In the genomic region with DNA sequence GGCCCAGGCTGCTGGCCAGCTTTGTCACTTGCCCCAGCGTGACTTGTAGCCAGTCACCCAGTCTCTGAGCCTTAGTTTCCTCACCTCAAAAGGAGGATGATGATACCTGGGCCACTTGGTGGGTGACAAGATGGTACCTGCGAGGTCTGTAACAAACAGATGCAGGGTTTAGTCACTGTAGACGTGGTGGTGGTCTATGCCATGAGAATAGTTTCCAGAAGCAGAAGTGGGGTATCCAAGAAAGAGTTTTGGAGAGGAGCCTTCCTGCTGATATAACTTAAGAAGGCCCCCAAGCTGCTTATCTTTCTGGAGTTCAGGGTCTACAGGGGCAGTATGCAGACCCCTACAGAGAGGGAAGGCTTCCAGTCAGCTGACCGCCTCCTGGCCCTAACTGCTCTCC, we compare ENCODE assay signal across 16 cellular contexts. TPM values are rescaled to one million over a fixed set of nuclear protein-coding genes. Genes with fewer than 3 reads are reported as not detected.
"Had no signal": no experiment of that assay in that cellular context is flagged by ENCODE, and none has a peak within 500 bp of the region (broad histone marks: within the 10 kb centered on the region; RNA-seq: fewer than 3 reads in every experiment).

No MANE protein-coding gene starts in this region.

- H3K4me3 ChIP-seq: heart right ventricle, suprapubic skin had no signal

- ATAC-seq: heart right ventricle; stimulated activated naive CD8-positive, alpha-beta T cell treated with anti-CD3 and anti-CD28 coated beads, Interleukin-15, Interleukin-2, amounts not matched to agents 100 U/mL and 50 U/mL, for 24 hours had no signal

- H3K27ac ChIP-seq: heart right ventricle, suprapubic skin, WERI-Rb-1 had no signal

- H3K36me3 ChIP-seq: heart right ventricle, suprapubic skin, WERI-Rb-1 had no signal

- DNase-seq: activated CD4-positive, alpha-beta T cell treated with anti-CD3 and anti-CD28 coated beads, Interleukin-2, amount 50 U/mL, for 48 hours; activated T-cell treated with anti-CD3 and anti-CD28 coated beads for 4 hours; heart right ventricle; mesendoderm; nucleus accumbens; stimulated activated CD4-positive, alpha-beta T cell treated with anti-CD3 and anti-CD28 coated beads, Interleukin-12 subunit alpha, Interleukin-12 subunit beta, amount 100 ng/mL, for 4 hours; stimulated activated CD4-positive, alpha-beta T cell treated with anti-CD3 and anti-CD28 coated beads, Interleukin-1b, Interleukin-23, amount 100 ng/mL, for 48 hours; stimulated activated naive CD8-positive, alpha-beta T cell treated with anti-CD3 and anti-CD28 coated beads, Interleukin-15, Interleukin-2, amounts not matched to agents 100 U/mL and 50 U/mL, for 24 hours; SW 1271; T-helper 2 cell; trophoblast cell; WERI-Rb-1 had no signal

- H3K9me3 ChIP-seq: heart right ventricle, suprapubic skin had no signal

RNA-seq across cellular contexts. Expression of gene FOXF2, which starts 3.1 kb away (rescaled TPM):
- total RNA-seq: activated T-helper 1 cell treated with anti-CD3 and anti-CD28 coated beads, Interleukin-12 subunit alpha, Interleukin-12 subunit beta, Interleukin-2, Interleukin-4 antibody, amounts not matched to agents 30 ng/mL and 10 ng/mL and 1 ng/mL, durations not matched to agents 14 hours and 24 hours and 36 hours; dermis microvascular lymphatic vessel endothelial cell; epithelial cell of proximal tubule had no signal
